ENCODE assay signal across 19 cellular contexts in the genomic region with DNA sequence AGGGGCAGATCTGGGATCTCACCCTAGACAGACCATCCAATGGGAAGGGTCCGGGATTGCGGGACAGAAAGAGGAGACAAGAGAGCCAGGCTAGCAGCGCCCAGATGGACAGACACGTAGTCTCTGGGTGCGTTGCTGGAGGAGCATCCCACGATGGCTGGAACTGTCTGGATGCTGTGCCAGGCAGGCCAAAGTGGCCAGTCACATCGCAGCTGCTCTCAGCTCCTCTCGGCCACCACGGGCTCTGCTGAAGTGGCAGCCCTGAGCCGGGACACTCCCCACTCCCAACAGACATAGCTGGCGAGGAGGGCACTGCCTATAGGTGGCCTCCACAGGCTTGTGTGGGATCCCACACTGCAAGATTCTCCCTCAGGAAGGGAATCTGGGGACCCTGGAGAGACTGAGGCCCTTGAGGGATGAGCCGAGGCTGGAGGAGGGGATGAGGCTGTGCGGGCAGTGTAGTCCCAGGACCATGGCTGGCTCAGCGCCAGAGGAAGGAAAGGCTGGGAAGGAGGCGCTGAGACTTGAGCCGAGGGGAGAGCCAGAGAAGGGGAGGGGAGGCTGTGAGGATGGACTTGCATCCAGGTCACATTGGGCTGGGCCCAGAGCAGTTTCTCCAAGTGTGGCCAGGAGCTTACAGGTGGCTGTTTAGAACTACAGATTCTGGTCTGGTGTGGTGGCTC. TPM values are rescaled to one million over a fixed set of nuclear protein-coding genes. Genes with fewer than 3 reads are reported as not detected.
"Had no signal": no experiment of that assay in that cellular context is flagged by ENCODE, and none has a peak within 500 bp of the region (broad histone marks: within the 10 kb centered on the region; RNA-seq: fewer than 3 reads in every experiment).

No MANE protein-coding gene starts in this region.

- H3K4me1 ChIP-seq: breast epithelium, pancreas had no signal

- H3K27ac ChIP-seq: breast epithelium, dorsolateral prefrontal cortex, pancreas, skin epidermis, stomach, thoracic aorta had no signal

- DNase-seq: activated B cell treated with CpG ODN at 0.5 μM for 24 hours; activated CD4-positive, alpha-beta T cell treated with anti-CD3 and anti-CD28 coated beads, Interleukin-2, amount 10 ng/mL, durations not matched to agents 7 days and 5 days; activated T-cell treated with anti-CD3 and anti-CD28 coated beads for 4 hours; dorsolateral prefrontal cortex; left colon; mammary epithelial cell; stimulated activated CD4-positive, alpha-beta T cell treated with anti-CD3 and anti-CD28 coated beads, Interleukin-4, amount 100 ng/mL, for 4 hours; stomach; T-helper 2 cell had no signal

- H3K36me3 ChIP-seq: breast epithelium, pancreas, stomach, thoracic aorta had no signal

- H3K9me3 ChIP-seq: breast epithelium, pancreas, stomach, thoracic aorta had no signal

- H3K27me3 ChIP-seq: breast epithelium, dorsolateral prefrontal cortex, pancreas, stomach had no signal

- FAIRE-seq: pancreas, TTC549 had no signal

- H3K4me3 ChIP-seq: breast epithelium, dorsolateral prefrontal cortex, pancreas, skin epidermis, stomach, thoracic aorta had no signal

- ATAC-seq: left colon, pancreas had no signal

RNA-seq across cellular contexts. Expression of a gene that starts 38.8 kb away (rescaled TPM):
- total RNA-seq: breast epithelium, glomerular endothelial cell, renal cortical epithelial cell, stomach, thoracic aorta, urinary bladder had no signal
- polyA plus RNA-seq: esophagus, mammary epithelial cell, neural cell, pancreas, stomach, urinary bladder had no signal
